ENCODE assay signal across 28 cellular contexts in the genomic region with DNA sequence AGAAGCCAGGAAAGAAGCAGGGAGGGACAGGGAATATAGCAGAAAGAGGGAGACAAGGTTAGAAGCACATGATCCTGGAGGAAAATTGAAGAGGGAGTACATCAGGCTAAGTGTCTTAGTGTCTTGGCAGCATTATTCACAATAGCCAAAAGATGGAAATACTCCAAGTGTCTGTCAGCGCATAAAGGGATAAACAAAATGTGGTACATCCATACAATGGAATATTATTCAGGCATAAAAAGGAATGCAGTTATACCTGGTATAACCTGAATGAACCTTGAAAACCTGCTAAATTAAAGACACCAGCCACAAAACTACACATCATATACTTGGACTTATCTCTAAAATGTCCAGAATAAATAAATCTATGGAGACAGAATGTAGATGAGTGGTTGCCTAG.
"Had no signal": no experiment of that assay in that cellular context is flagged by ENCODE, and none has a peak within 500 bp of the region (broad histone marks: within the 10 kb centered on the region; RNA-seq: fewer than 3 reads in every experiment).

No MANE protein-coding gene starts in this region.

- H3K4me1 Mint-ChIP-seq: natural killer cell; stimulated activated effector memory CD8-positive, alpha-beta T cell treated with anti-CD3 and anti-CD28 coated beads, Interleukin-12 subunit alpha, Interleukin-12 subunit beta, amount 100 ng/mL, for 72 hours; stimulated activated naive B cell treated with anti-CD40 and anti-IgM and Interleukin-4, amounts not matched to agents 10 μg/mL and 1 μg/mL and 100 μg/mL, for 72 hours had no signal

- H3K4me3 ChIP-seq: neural progenitor cell, ovary, psoas muscle, right lobe of liver, sigmoid colon, stomach, thoracic aorta, thyroid gland, transverse colon, upper lobe of right lung, uterus had no signal

- H3K9me3 ChIP-seq: ovary, psoas muscle, right lobe of liver, thoracic aorta, thyroid gland, transverse colon, upper lobe of right lung, uterus had no signal

- H3K27ac ChIP-seq: neural progenitor cell, ovary, parathyroid adenoma, psoas muscle, right lobe of liver, sigmoid colon, stomach, thoracic aorta, thyroid gland, transverse colon, upper lobe of right lung, uterus had no signal

- H3K27ac Mint-ChIP-seq: natural killer cell; nephron; neural progenitor cell; progenitor cell of endocrine pancreas; stimulated activated effector memory CD8-positive, alpha-beta T cell treated with anti-CD3 and anti-CD28 coated beads, Interleukin-12 subunit alpha, Interleukin-12 subunit beta, amount 100 ng/mL, for 72 hours; stimulated activated naive B cell treated with anti-CD40 and anti-IgM and Interleukin-4, amounts not matched to agents 10 μg/mL and 1 μg/mL and 100 μg/mL, for 72 hours; stimulated activated naive CD8-positive, alpha-beta T cell treated with anti-CD3 and anti-CD28 coated beads, Interleukin-15, Interleukin-2, amounts not matched to agents 100 ng/mL and 50 ng/mL, for 24 hours; type B pancreatic cell had no signal

- H3K36me3 ChIP-seq: neural progenitor cell, ovary, right lobe of liver, sigmoid colon, stomach, thoracic aorta, thyroid gland, transverse colon, upper lobe of right lung, uterus had no signal

- H3K27me3 Mint-ChIP-seq: progenitor cell of endocrine pancreas; stimulated activated naive B cell treated with anti-CD40 and anti-IgM and Interleukin-4, amounts not matched to agents 10 μg/mL and 1 μg/mL and 100 μg/mL, for 72 hours; type B pancreatic cell had no signal

- H3K27me3 ChIP-seq: neural progenitor cell, ovary, right lobe of liver, sigmoid colon, stomach, thyroid gland, transverse colon, upper lobe of right lung, uterus had no signal

- DNase-seq: natural killer cell; occipital lobe; ovary; posterior cingulate gyrus; psoas muscle; right cardiac atrium; right lobe of liver; sigmoid colon; small intestine; stimulated activated CD4-positive, alpha-beta T cell treated with anti-CD3 and anti-CD28 coated beads, Interleukin-15, amount 100 ng/mL, for 24 hours; stimulated activated CD4-positive, alpha-beta T cell treated with anti-CD3 and anti-CD28 coated beads, Interleukin-2, amount 100 ng/mL, for 24 hours; stimulated activated CD4-positive, alpha-beta T cell treated with anti-CD3 and anti-CD28 coated beads, Interleukin-2, amount 100 ng/mL, for 48 hours; stimulated activated CD4-positive, alpha-beta T cell treated with anti-CD3 and anti-CD28 coated beads, Interleukin-4, amount 100 ng/mL, for 24 hours; stimulated activated naive B cell treated with anti-CD40 and anti-IgM and Interleukin-4, amounts not matched to agents 10 μg/mL and 1 μg/mL and 100 μg/mL, for 72 hours; stimulated activated naive CD4-positive, alpha-beta T cell treated with Interleukin-2 at 50 U/mL for 16 hours; stomach; thyroid gland; transverse colon; upper lobe of right lung; uterus had no signal

- H3K4me3 Mint-ChIP-seq: natural killer cell; nephron; neural progenitor cell; stimulated activated effector memory CD8-positive, alpha-beta T cell treated with anti-CD3 and anti-CD28 coated beads, Interleukin-12 subunit alpha, Interleukin-12 subunit beta, amount 100 ng/mL, for 72 hours; stimulated activated naive B cell treated with anti-CD40 and anti-IgM and Interleukin-4, amounts not matched to agents 10 μg/mL and 1 μg/mL and 100 μg/mL, for 72 hours; stimulated activated naive CD8-positive, alpha-beta T cell treated with anti-CD3 and anti-CD28 coated beads, Interleukin-15, Interleukin-2, amounts not matched to agents 100 ng/mL and 50 ng/mL, for 24 hours; type B pancreatic cell had no signal

- H2AFZ ChIP-seq: neural progenitor cell, parathyroid adenoma had no signal

- H3K79me2 ChIP-seq: parathyroid adenoma had no signal

- ATAC-seq: natural killer cell; psoas muscle; right cardiac atrium; right lobe of liver; stimulated activated effector memory CD8-positive, alpha-beta T cell treated with anti-CD3 and anti-CD28 coated beads, Interleukin-12 subunit alpha, Interleukin-12 subunit beta, amount 100 ng/mL, for 72 hours; stimulated activated naive B cell treated with anti-CD40 and anti-IgM and Interleukin-4, amounts not matched to agents 10 μg/mL and 1 μg/mL and 100 μg/mL, for 72 hours had no signal

- H3K9ac ChIP-seq: neural progenitor cell, parathyroid adenoma had no signal

- H3K4me2 ChIP-seq: neural progenitor cell had no signal

- H3K4me1 ChIP-seq: parathyroid adenoma, psoas muscle, right lobe of liver, sigmoid colon, stomach, thyroid gland, transverse colon, upper lobe of right lung, uterus had no signal

- H3K36me3 Mint-ChIP-seq: natural killer cell; neural progenitor cell; stimulated activated effector memory CD8-positive, alpha-beta T cell treated with anti-CD3 and anti-CD28 coated beads, Interleukin-12 subunit alpha, Interleukin-12 subunit beta, amount 100 ng/mL, for 72 hours; stimulated activated naive B cell treated with anti-CD40 and anti-IgM and Interleukin-4, amounts not matched to agents 10 μg/mL and 1 μg/mL and 100 μg/mL, for 72 hours; type B pancreatic cell had no signal
